Comparison of ENCODE assay signal across 21 cellular contexts in the genomic region with DNA sequence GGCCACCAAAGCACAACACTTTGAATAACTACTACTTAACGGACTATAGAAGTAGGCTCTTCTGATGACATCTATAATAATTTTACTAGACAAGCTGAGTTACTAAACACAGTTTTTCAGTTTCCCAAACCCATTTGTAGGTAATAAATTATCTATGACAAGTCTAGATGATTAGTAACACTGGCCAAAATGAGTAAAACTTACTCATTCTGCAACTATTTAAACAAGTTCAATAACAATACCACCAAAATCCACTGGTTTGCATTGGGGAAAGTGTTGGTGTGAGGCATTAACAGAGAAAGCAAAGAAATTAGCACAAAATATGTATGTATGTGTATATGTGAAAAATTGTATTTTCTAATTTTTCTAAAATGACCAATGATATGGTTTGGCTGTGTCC.
DNase-seq lines count a peak whose midpoint lies in the region; ATAC-seq, FAIRE-seq and TF ChIP-seq lines count a peak whose summit lies in the region.
"Had no signal": no experiment of that assay in that cellular context is flagged by ENCODE, and none has a peak within 500 bp of the region (broad histone marks: within the 10 kb centered on the region; RNA-seq: fewer than 3 reads in every experiment).

No MANE protein-coding gene starts in this region.

- ATAC-seq in HG02623 (IDR thresholded peaks at IDR 0.05; ENCODE audit: unreplicated experiment), result no peak
- ATAC-seq: activated CD4-positive, alpha-beta T cell treated with anti-CD3 and anti-CD28 coated beads for 36 hours; activated T-cell treated with anti-CD3 and anti-CD28 coated beads, Interleukin-2, amount 50 U/mL, for 72 hours; HCT116; natural killer cell had no signal

- DNase-seq in AG20443 (ENCODE audit: low spot score), result peak; percentile 18
- DNase-seq in HTR-8/SVneo (ENCODE audit: insufficient read length, low spot score), result peak; percentile 9
- DNase-seq in astrocyte of the spinal cord (ENCODE audit: low read depth, low spot score), result peak; percentile 42
- peak; percentile 38 for DNase-seq in kidney tubule cell (ENCODE audit: low spot score)
- DNase-seq in epidermal melanocyte (ENCODE audit: insufficient read length, low spot score), result no peak
- no peak for DNase-seq in substantia nigra (lab: John Stamatoyannopoulos, UW)
- no peak for DNase-seq in SK-N-DZ (ENCODE audit: low spot score)
- DNase-seq: activated CD4-positive, alpha-beta T cell treated with anti-CD3 and anti-CD28 coated beads for 36 hours; activated naive CD4-positive, alpha-beta T cell treated with anti-CD3 and anti-CD28 coated beads, Interleukin-2, amount 10 ng/mL, durations not matched to agents 7 days and 5 days; activated T-cell treated with anti-CD3 and anti-CD28 coated beads, Interleukin-2, amount 50 U/mL, for 72 hours; CD4-positive, CD25-positive, alpha-beta regulatory T cell; effector CD4-positive, alpha-beta T cell; Kasumi-1; natural killer cell; NCI-H1092; NCI-H187 treated with DMSO at 0.1 percent for 48 hours; NCI-H2227 treated with DMSO at 0.1 percent for 48 hours; NCI-H748 treated with DMSO at 0.1 percent for 48 hours; SHP77 treated with DMSO at 0.1 percent for 48 hours had no signal

- no peak overlapping the region for H3K4me3 ChIP-seq in astrocyte of the spinal cord (ENCODE audit: low read depth, low read length)

- TF ChIP-seq CTCF in astrocyte of the spinal cord (IDR thresholded peaks at IDR 0.05; ENCODE audit: low read depth, low read length), result no peak

- H3K27ac ChIP-seq in substantia nigra (ENCODE audit: low read depth, low read length, poor library complexity, severe bottlenecking), result no peak overlapping the region

- FAIRE-seq in HTR-8/SVneo (lab: Jason Lieb, UNC), result no peak

- in situ Hi-C loops in astrocyte of the spinal cord (cut with HindIII; ENCODE audit: low sequenced_read_pairs), result no loop called here

Comparison
In these comparisons a context has a peak if more than half of its experiments do, and no peak if none do; other contexts are left out.
1. DNase-seq: peak in AG20443 (single experiment), HTR-8/SVneo (single experiment), astrocyte of the spinal cord (single experiment) and kidney tubule cell (single experiment); none in epidermal melanocyte (single experiment), substantia nigra (0 of 49) and SK-N-DZ (single experiment).